ENCODE assay signal across 10 cellular contexts in genomic region chr6:50145125-50145524, GRCh38.
DNase-seq lines count a peak whose midpoint lies in the region; ATAC-seq and TF ChIP-seq lines count a peak whose summit lies in the region.
"Had no signal": no experiment of that assay in that cellular context is flagged by ENCODE, and none has a peak within 500 bp of the region (broad histone marks: within the 10 kb centered on the region; RNA-seq: fewer than 3 reads in every experiment).

No MANE protein-coding gene starts in this region.

- intact Hi-C loops in dorsolateral prefrontal cortex (cut with DNase I) = no loop called here

- ATAC-seq in GM21381 (IDR thresholded peaks at IDR 0.05; ENCODE audit: unreplicated experiment) = no peak
- ATAC-seq in GM18517 (IDR thresholded peaks at IDR 0.05; ENCODE audit: unreplicated experiment) = no peak
- ATAC-seq: mucosa of descending colon had no signal

- H3K4me3 ChIP-seq in dorsolateral prefrontal cortex = no peak overlapping the region
- H3K4me3 ChIP-seq: coronary artery, mucosa of descending colon had no signal

- no peak overlapping the region for H3K27ac ChIP-seq in dorsolateral prefrontal cortex
- H3K27ac ChIP-seq: coronary artery had no signal

- H3K27me3 ChIP-seq in dorsolateral prefrontal cortex = peaks cover 0 to 5% (median 0%) of the 10 kb centered on the region in 45 donors

- TF ChIP-seq CTCF in dorsolateral prefrontal cortex (IDR thresholded peaks at IDR 0.05 in 54 of 56, conservative IDR thresholded peaks at IDR 0.05 in 2 of 56; ENCODE audit: low read depth in 1 of 56, partially characterized antibody in 56 of 56) = peak in 35 of 56 donors; percentile 9 to 49 (median 28)

- DNase-seq in NCI-H510A treated with DMSO at 0.1 percent for 48 hours (lab: John Stamatoyannopoulos, UW) (peak; percentile 27), NCI-H510A (lab: John Stamatoyannopoulos, UW) (no peak), NCI-H460 (ENCODE audit: extremely low read depth, low read depth) (peak; percentile 11), dorsolateral prefrontal cortex (no peak), renal cortical epithelial cell (ENCODE audit: low read depth) (peak; percentile 21), T-helper 1 cell (no peak)
- DNase-seq: mucosa of descending colon had no signal

Comparison
In these comparisons a context has a peak if more than half of its experiments do, and no peak if none do; other contexts are left out.
1. DNase-seq: peak in NCI-H510A treated with DMSO at 0.1 percent for 48 hours (single experiment), NCI-H460 (single experiment) and renal cortical epithelial cell (single experiment); none in NCI-H510A (single experiment), dorsolateral prefrontal cortex (0 of 10) and T-helper 1 cell (0 of 5).